In genomic region chr3:70856414-70857162, GRCh38 we compare ENCODE assay signal across 9 cellular contexts.
DNase-seq lines count a peak whose midpoint lies in the region; ATAC-seq, FAIRE-seq and TF ChIP-seq lines count a peak whose summit lies in the region.
"Had no signal": no experiment of that assay in that cellular context is flagged by ENCODE, and none has a peak within 500 bp of the region (broad histone marks: within the 10 kb centered on the region; RNA-seq: fewer than 3 reads in every experiment).

No MANE protein-coding gene starts in this region.

- H3K27me3 Mint-ChIP-seq in natural killer cell treated with Interleukin-12 subunit alpha and Interleukin-12 subunit beta and Interleukin-15 and Interleukin-18, amount 100 ng/mL, for 72 hours = peaks cover 2 to 15% of the 10 kb centered on the region in 2 donors
- H3K27me3 Mint-ChIP-seq in natural killer cell (ENCODE audit: low read depth in 2 of 2) = peaks cover under 1 to 2% of the 10 kb centered on the region in 2 donors

- H3K9me3 Mint-ChIP-seq in natural killer cell treated with Interleukin-12 subunit alpha and Interleukin-12 subunit beta and Interleukin-15 and Interleukin-18, amount 100 ng/mL, for 72 hours = no peaks in the 10 kb centered on the region
- H3K9me3 Mint-ChIP-seq in natural killer cell = no peaks in the 10 kb centered on the region

- WGBS in right cardiac atrium = 92% methylated on average over 7 of the region's 7 CpGs

- no peaks in the 10 kb centered on the region for H3K27me3 ChIP-seq in right cardiac atrium (ENCODE audit: control insufficient read depth, insufficient read depth)
- H3K27me3 ChIP-seq: sigmoid colon had no signal

- no peaks in the 10 kb centered on the region for H3K9me3 ChIP-seq in right cardiac atrium (ENCODE audit: control insufficient read depth, low read length)
- H3K9me3 ChIP-seq: sigmoid colon had no signal

- TF ChIP-seq CTCF in natural killer cell (IDR thresholded peaks at IDR 0.05) = no peak
- TF ChIP-seq CTCF in cardiac fibroblast (IDR thresholded peaks at IDR 0.05; ENCODE audit: low read depth, low read length) = no peak

- peak; percentile 56 to 70 for ATAC-seq in natural killer cell treated with Interleukin-12 subunit alpha and Interleukin-12 subunit beta and Interleukin-15 and Interleukin-18, amount 100 ng/mL, for 72 hours
- ATAC-seq in natural killer cell (no peak), HG03460 (IDR thresholded peaks at IDR 0.05; ENCODE audit: unreplicated experiment) (peak; percentile 66), right cardiac atrium (no peak)

- peak; percentile 62 for FAIRE-seq in urothelium cell line (lab: Jason Lieb, UNC)

- H3K36me3 Mint-ChIP-seq in natural killer cell treated with Interleukin-12 subunit alpha and Interleukin-12 subunit beta and Interleukin-15 and Interleukin-18, amount 100 ng/mL, for 72 hours = no peaks in the 10 kb centered on the region
- H3K36me3 Mint-ChIP-seq in natural killer cell = no peaks in the 10 kb centered on the region

- H3K4me3 ChIP-seq in cardiac fibroblast (replicated peaks in 1 of 2; ENCODE audit: low read depth in 2 of 2, low read length in 2 of 2) = no peak overlapping the region
- no peak overlapping the region for H3K4me3 ChIP-seq in right cardiac atrium (ENCODE audit: low read length)
- H3K4me3 ChIP-seq: sigmoid colon had no signal

- intact Hi-C loops in natural killer cell (cut with micrococcal nuclease) = no loop called here
- intact Hi-C loops in right cardiac atrium (cut with DNase I) = no loop called here

- peaks cover 4 to 6% of the 10 kb centered on the region in 2 donors for H3K4me1 Mint-ChIP-seq in natural killer cell treated with Interleukin-12 subunit alpha and Interleukin-12 subunit beta and Interleukin-15 and Interleukin-18, amount 100 ng/mL, for 72 hours (ENCODE audit: low read depth in 2 of 2)
- H3K4me1 Mint-ChIP-seq in natural killer cell = no peaks in the 10 kb centered on the region

- peak overlapping the region; percentile 20 for H3K4me3 Mint-ChIP-seq in natural killer cell treated with Interleukin-12 subunit alpha and Interleukin-12 subunit beta and Interleukin-15 and Interleukin-18, amount 100 ng/mL, for 72 hours
- no peak overlapping the region for H3K4me3 Mint-ChIP-seq in natural killer cell

- no peak overlapping the region for H3K27ac ChIP-seq in right cardiac atrium (ENCODE audit: low read length)

- no peak overlapping the region for H3K27ac Mint-ChIP-seq in natural killer cell treated with Interleukin-12 subunit alpha and Interleukin-12 subunit beta and Interleukin-15 and Interleukin-18, amount 100 ng/mL, for 72 hours
- H3K27ac Mint-ChIP-seq in natural killer cell = no peak overlapping the region

- DNase-seq in natural killer cell treated with Interleukin-12 subunit alpha and Interleukin-12 subunit beta and Interleukin-15 and Interleukin-18, amount 100 ng/mL, for 72 hours (ENCODE audit: low spot score) = no peak
- DNase-seq in natural killer cell = no peak
- peak; percentile 79 to 97 for DNase-seq in cardiac fibroblast (ENCODE audit: low read depth in 2 of 2)
- DNase-seq in urothelium cell line (ENCODE audit: low spot score) = peak; percentile 55
- DNase-seq in cerebellar cortex (ENCODE audit: low spot score) = no peak
- no peak for DNase-seq in activated CD4-positive, alpha-beta T cell treated with anti-CD3 and anti-CD28 coated beads, Interleukin-2, amount 50 U/mL, for 48 hours
- DNase-seq in right cardiac atrium = no peak
- DNase-seq: sigmoid colon had no signal

- no peaks in the 10 kb centered on the region for H3K4me1 ChIP-seq in right cardiac atrium (ENCODE audit: control insufficient read depth, insufficient read depth, low read length)

Comparison
In these comparisons a context has a peak if more than half of its experiments do, and no peak if none do; other contexts are left out.
1. ATAC-seq: peak in natural killer cell treated with Interleukin-12 subunit alpha and Interleukin-12 subunit beta and Interleukin-15 and Interleukin-18, amount 100 ng/mL, for 72 hours (2 of 2) and HG03460 (single experiment); none in natural killer cell (0 of 3) and right cardiac atrium (0 of 2).
2. DNase-seq: peak in cardiac fibroblast (2 of 2) and urothelium cell line (single experiment); none in natural killer cell treated with Interleukin-12 subunit alpha and Interleukin-12 subunit beta and Interleukin-15 and Interleukin-18, amount 100 ng/mL, for 72 hours (single experiment), natural killer cell (single experiment), cerebellar cortex (single experiment), activated CD4-positive, alpha-beta T cell treated with anti-CD3 and anti-CD28 coated beads, Interleukin-2, amount 50 U/mL, for 48 hours (0 of 2) and right cardiac atrium (0 of 3).